ENCODE assay signal across 18 cellular contexts in genomic region chr4:40837094-40837870, GRCh38.
DNase-seq lines count a peak whose midpoint lies in the region; ATAC-seq and TF ChIP-seq lines count a peak whose summit lies in the region.
"Had no signal": no experiment of that assay in that cellular context is flagged by ENCODE, and none has a peak within 500 bp of the region (broad histone marks: within the 10 kb centered on the region; RNA-seq: fewer than 3 reads in every experiment).

No MANE protein-coding gene starts in this region.

- no peak overlapping the region for H3K4me3 Mint-ChIP-seq in activated naive CD8-positive, alpha-beta T cell treated with anti-CD3 and anti-CD28 coated beads, Interleukin-2, amount 50 U/mL, for 24 hours
- H3K4me3 Mint-ChIP-seq: memory B cell, type B pancreatic cell had no signal

- no peaks in the 10 kb centered on the region for H3K27me3 Mint-ChIP-seq in activated naive CD8-positive, alpha-beta T cell treated with anti-CD3 and anti-CD28 coated beads, Interleukin-2, amount 50 U/mL, for 24 hours
- H3K27me3 Mint-ChIP-seq: type B pancreatic cell had no signal

- no peak overlapping the region for H3K4me3 ChIP-seq in left ventricle myocardium inferior
- no peak overlapping the region for H3K4me3 ChIP-seq in hepatocyte
- H3K4me3 ChIP-seq: HAP-1 had no signal

- H3K27ac ChIP-seq in left ventricle myocardium inferior (replicated peaks) = no peak overlapping the region
- no peak overlapping the region for H3K27ac ChIP-seq in hepatocyte
- H3K27ac ChIP-seq: foreskin keratinocyte had no signal

- H3K4me1 Mint-ChIP-seq in activated naive CD8-positive, alpha-beta T cell treated with anti-CD3 and anti-CD28 coated beads, Interleukin-2, amount 50 U/mL, for 24 hours = peaks cover 19% of the 10 kb centered on the region
- H3K4me1 Mint-ChIP-seq: CD4-positive, alpha-beta memory T cell had no signal

- H3K4me1 ChIP-seq in left ventricle myocardium inferior (peaks cover 12% of the 10 kb centered on the region), hepatocyte (ENCODE audit: insufficient read depth) (no peaks in the 10 kb centered on the region)
- H3K4me1 ChIP-seq: foreskin keratinocyte, HAP-1 had no signal

- H4K20me1 ChIP-seq in hepatocyte (ENCODE audit: insufficient read depth, poor library complexity, severe bottlenecking) = no peaks in the 10 kb centered on the region

- H3K9me3 ChIP-seq in left ventricle myocardium inferior (replicated peaks) (no peaks in the 10 kb centered on the region), hepatocyte (ENCODE audit: low read depth) (no peaks in the 10 kb centered on the region)
- H3K9me3 ChIP-seq: HAP-1 had no signal

- H3K9me2 ChIP-seq in hepatocyte (replicated peaks; ENCODE audit: insufficient read depth) = no peaks in the 10 kb centered on the region

- TF ChIP-seq CTCF in left ventricle myocardium inferior (IDR thresholded peaks at IDR 0.05; ENCODE audit: borderline replicate concordance) = no peak
- no peak for TF ChIP-seq CTCF in hepatocyte (IDR thresholded peaks at IDR 0.05; ENCODE audit: poor library complexity)

- DNase-seq in Right ventricle myocardium inferior (ENCODE audit: missing footprints) = peak; percentile 73
- no peak for DNase-seq in left ventricle myocardium inferior
- DNase-seq in cerebellar cortex (ENCODE audit: low spot score) = peak; percentile 80
- peak; percentile 28 for DNase-seq in myocyte (ENCODE audit: low read depth)
- no peak for DNase-seq in NCI-H524 (lab: John Stamatoyannopoulos, UW)
- DNase-seq in effector CD4-positive, alpha-beta T cell = no peak
- DNase-seq in activated naive CD8-positive, alpha-beta T cell treated with anti-CD3 and anti-CD28 coated beads, Interleukin-2, amount 50 U/mL, for 24 hours = no peak
- no peak for DNase-seq in hepatocyte (ENCODE audit: low spot score)
- DNase-seq: activated CD4-positive, alpha-beta T cell treated with anti-CD3 and anti-CD28 coated beads, Interleukin-2, amount 50 U/mL, for 48 hours; CD4-positive, alpha-beta memory T cell; EL; foreskin keratinocyte; PC-3; stimulated activated CD4-positive, alpha-beta T cell treated with anti-CD3 and anti-CD28 coated beads, Interleukin-4, amount 100 ng/mL, for 24 hours had no signal

- H3K36me3 ChIP-seq in left ventricle myocardium inferior (peaks cover 28% of the 10 kb centered on the region), hepatocyte (replicated peaks; ENCODE audit: insufficient read depth, low read depth) (no peaks in the 10 kb centered on the region)
- H3K36me3 ChIP-seq: HAP-1 had no signal

- H3K79me2 ChIP-seq in hepatocyte = no peaks in the 10 kb centered on the region

- intact Hi-C loops in Right ventricle myocardium inferior (cut with DNase I) (no loop called here), left ventricle myocardium inferior (cut with micrococcal nuclease) (no loop called here)

- no peaks in the 10 kb centered on the region for H3K36me3 Mint-ChIP-seq in activated naive CD8-positive, alpha-beta T cell treated with anti-CD3 and anti-CD28 coated beads, Interleukin-2, amount 50 U/mL, for 24 hours (ENCODE audit: low read depth)
- H3K36me3 Mint-ChIP-seq: CD4-positive, alpha-beta memory T cell; memory B cell had no signal

- 89% methylated on average over 16 of the region's 16 CpGs for WGBS in hepatocyte (ENCODE audit: low lambda C conversion rate, missing lambda C conversion rate)

- no peak overlapping the region for H3K4me2 ChIP-seq in hepatocyte

- no peaks in the 10 kb centered on the region for H3K27me3 ChIP-seq in left ventricle myocardium inferior (ENCODE audit: low read depth)
- no peaks in the 10 kb centered on the region for H3K27me3 ChIP-seq in hepatocyte
- H3K27me3 ChIP-seq: foreskin keratinocyte had no signal

- H2AFZ ChIP-seq in hepatocyte = no peak overlapping the region

- ATAC-seq in Right ventricle myocardium inferior = peak; percentile 47
- no peak for ATAC-seq in activated naive CD8-positive, alpha-beta T cell treated with anti-CD3 and anti-CD28 coated beads, Interleukin-2, amount 50 U/mL, for 24 hours
- ATAC-seq: foreskin keratinocyte, PC-3, sciatic nerve had no signal

- H3K9me3 Mint-ChIP-seq in activated naive CD8-positive, alpha-beta T cell treated with anti-CD3 and anti-CD28 coated beads, Interleukin-2, amount 50 U/mL, for 24 hours = no peaks in the 10 kb centered on the region
- H3K9me3 Mint-ChIP-seq: CD4-positive, alpha-beta memory T cell; memory B cell had no signal

- H3K27ac Mint-ChIP-seq in activated naive CD8-positive, alpha-beta T cell treated with anti-CD3 and anti-CD28 coated beads, Interleukin-2, amount 50 U/mL, for 24 hours = no peak overlapping the region
- H3K27ac Mint-ChIP-seq: memory B cell, type B pancreatic cell had no signal

Comparison
In these comparisons a context has a peak if more than half of its experiments do, and no peak if none do; other contexts are left out.
1. DNase-seq: peak in Right ventricle myocardium inferior (single experiment), cerebellar cortex (single experiment) and myocyte (single experiment); none in left ventricle myocardium inferior (single experiment), NCI-H524 (0 of 2), effector CD4-positive, alpha-beta T cell (single experiment), activated naive CD8-positive, alpha-beta T cell treated with anti-CD3 and anti-CD28 coated beads, Interleukin-2, amount 50 U/mL, for 24 hours (single experiment) and hepatocyte (single experiment).